ENCODE assay signal across 6 cellular contexts in the genomic region with DNA sequence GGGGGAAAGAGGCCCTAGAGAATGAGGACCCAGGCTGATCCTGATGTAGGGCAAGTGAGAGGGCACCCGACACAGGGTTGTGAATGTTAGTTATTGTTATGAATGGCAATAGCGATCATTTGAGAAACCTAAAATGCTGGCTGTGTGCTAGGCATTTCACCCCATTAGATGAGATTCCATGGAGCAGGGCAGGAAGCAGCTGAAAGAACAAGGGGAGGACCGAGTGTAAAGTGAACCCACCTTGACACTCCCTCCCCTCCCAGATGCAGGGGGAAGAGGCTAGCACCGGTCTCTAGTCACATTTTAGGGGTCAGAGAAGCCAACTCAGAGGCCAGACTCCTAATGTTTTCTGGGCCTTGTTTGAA. TPM values are rescaled to one million over a fixed set of nuclear protein-coding genes. Genes with fewer than 3 reads are reported as not detected.
DNase-seq lines count a peak whose midpoint lies in the region; ATAC-seq and TF ChIP-seq lines count a peak whose summit lies in the region.

No MANE protein-coding gene starts in this region.

- H3K27ac ChIP-seq in esophagus muscularis mucosa (replicated peaks in 1 of 4) = peak overlapping the region; percentile 88 to 92 (median 90)
- no peak overlapping the region for H3K27ac ChIP-seq in subcutaneous abdominal adipose tissue (ENCODE audit: low read depth, low read length)

- H3K9me3 Mint-ChIP-seq in activated T-cell treated with anti-CD3 and anti-CD28 coated beads, Interleukin-2, amount 50 U/mL, for 4 hours = no peaks in the 10 kb centered on the region

- no peaks in the 10 kb centered on the region for H3K9me3 ChIP-seq in esophagus muscularis mucosa
- H3K9me3 ChIP-seq in subcutaneous abdominal adipose tissue (ENCODE audit: control insufficient read depth in 5 of 5, low read length in 5 of 5) = no peaks in the 10 kb centered on the region

- no peaks in the 10 kb centered on the region for H3K27me3 Mint-ChIP-seq in activated T-cell treated with anti-CD3 and anti-CD28 coated beads, Interleukin-2, amount 50 U/mL, for 4 hours (ENCODE audit: low read depth)

- peak overlapping the region in 1 of 5 donors; percentile 13 for H3K9ac ChIP-seq in subcutaneous abdominal adipose tissue (ENCODE audit: low read length in 5 of 5)

- peaks cover 52 to 71% (median 68%) of the 10 kb centered on the region in 4 donors for H3K4me1 ChIP-seq in esophagus muscularis mucosa
- H3K4me1 ChIP-seq in subcutaneous abdominal adipose tissue (ENCODE audit: control insufficient read depth in 5 of 5, insufficient read depth in 5 of 5, low read length in 5 of 5) = peaks cover 0 to 29% (median 24%) of the 10 kb centered on the region in 5 donors

- no peak for TF ChIP-seq EP300 in esophagus muscularis mucosa (IDR thresholded peaks at IDR 0.05)

- no peaks in the 10 kb centered on the region for H3K36me3 Mint-ChIP-seq in activated T-cell treated with anti-CD3 and anti-CD28 coated beads, Interleukin-2, amount 50 U/mL, for 4 hours (ENCODE audit: insufficient read depth)

- no peak for TF ChIP-seq CTCF in esophagus muscularis mucosa (IDR thresholded peaks at IDR 0.05)

- peak overlapping the region; percentile 81 for H3K4me3 Mint-ChIP-seq in activated T-cell treated with anti-CD3 and anti-CD28 coated beads, Interleukin-2, amount 50 U/mL, for 4 hours

- WGBS in esophagus muscularis mucosa = 51% methylated on average over 4 of the region's 4 CpGs

- no peaks in the 10 kb centered on the region for H3K36me3 ChIP-seq in esophagus muscularis mucosa
- no peaks in the 10 kb centered on the region for H3K36me3 ChIP-seq in subcutaneous abdominal adipose tissue (ENCODE audit: control insufficient read depth in 5 of 5, insufficient read depth in 5 of 5, low read length in 5 of 5)

- no peak for DNase-seq in activated T-cell treated with anti-CD3 and anti-CD28 coated beads, Interleukin-2, amount 50 U/mL, for 4 hours
- DNase-seq in activated T-cell treated with anti-CD3 and anti-CD28 coated beads for 4 hours (no peak), esophagus muscularis mucosa (ENCODE audit: extremely low spot score) (no peak)

- peak; percentile 4 to 7 for ATAC-seq in activated T-cell treated with anti-CD3 and anti-CD28 coated beads, Interleukin-2, amount 50 U/mL, for 4 hours
- no peak for ATAC-seq in HG02870 (IDR thresholded peaks at IDR 0.05; ENCODE audit: unreplicated experiment)
- no peak for ATAC-seq in HG03175 (IDR thresholded peaks at IDR 0.05; ENCODE audit: unreplicated experiment)

- peaks cover 41% of the 10 kb centered on the region for H3K4me1 Mint-ChIP-seq in activated T-cell treated with anti-CD3 and anti-CD28 coated beads, Interleukin-2, amount 50 U/mL, for 4 hours (ENCODE audit: low read depth)

- intact Hi-C loops in esophagus muscularis mucosa (cut with DNase I) = loop anchor here (10.0 kb wide), 1 partner anchor 302 kb away; no protein-coding TSS in a partner anchor

- TF ChIP-seq POLR2A in esophagus muscularis mucosa (IDR thresholded peaks at IDR 0.05; ENCODE audit: low read depth) = no peak

- peaks cover 0 to 6% (median 0%) of the 10 kb centered on the region in 4 donors for H3K27me3 ChIP-seq in esophagus muscularis mucosa
- H3K27me3 ChIP-seq in subcutaneous abdominal adipose tissue (ENCODE audit: control insufficient read depth in 5 of 5, insufficient read depth in 4 of 5, low read length in 5 of 5) = peaks cover 0 to 5% (median 0%) of the 10 kb centered on the region in 5 donors

- H3K4me3 ChIP-seq in esophagus muscularis mucosa = peak overlapping the region; percentile 73 to 85 (median 78)
- peak overlapping the region in 4 of 5 donors; percentile 66 to 78 (median 70) for H3K4me3 ChIP-seq in subcutaneous abdominal adipose tissue (ENCODE audit: low read depth in 1 of 5, low read length in 5 of 5)

RNA-seq across cellular contexts. Expression of gene CORO6, which starts 0.6 kb away (rescaled TPM):
- total RNA-seq in activated T-cell treated with anti-CD3 and anti-CD28 coated beads, Interleukin-2, amount 50 U/mL, for 4 hours = 10 to 100 TPM in 2 of 3 donors, 1 to 10 TPM in 1; 9.8 to 12.3 (median 11.8) TPM
- total RNA-seq in esophagus muscularis mucosa = 10 to 100 TPM; 43.7 to 67.7 (median 46.9) TPM

RNA-seq across cellular contexts. Expression of gene ANKRD13B, which starts 30.3 kb away (rescaled TPM):
- total RNA-seq in activated T-cell treated with anti-CD3 and anti-CD28 coated beads, Interleukin-2, amount 50 U/mL, for 4 hours = 10 to 100 TPM; 33.3 to 40.7 (median 40.4) TPM
- 10 to 100 TPM in 3 of 4 donors, 1 to 10 TPM in 1; 8.0 to 16.1 (median 13.4) TPM for total RNA-seq in esophagus muscularis mucosa

RNA-seq across cellular contexts. Expression of gene GIT1, which starts 33.8 kb away (rescaled TPM):
- total RNA-seq in activated T-cell treated with anti-CD3 and anti-CD28 coated beads, Interleukin-2, amount 50 U/mL, for 4 hours = 10 to 100 TPM; 79.3 to 91.3 (median 90.8) TPM
- 10 to 100 TPM; 28.7 to 50.4 (median 39.9) TPM for total RNA-seq in esophagus muscularis mucosa

RNA-seq across cellular contexts. Expression of gene TP53I13, which starts 54.8 kb away (rescaled TPM):
- 10 to 100 TPM; 40.9 to 53.9 (median 42.1) TPM for total RNA-seq in activated T-cell treated with anti-CD3 and anti-CD28 coated beads, Interleukin-2, amount 50 U/mL, for 4 hours
- total RNA-seq in esophagus muscularis mucosa = 10 to 100 TPM; 40.9 to 72.6 (median 55.7) TPM

RNA-seq across cellular contexts. Expression of gene ABHD15, which starts 56.4 kb away (rescaled TPM):
- 10 to 100 TPM in 1 of 3 donors, 1 to 10 TPM in 2; 7.6 to 10.6 (median 9.9) TPM for total RNA-seq in activated T-cell treated with anti-CD3 and anti-CD28 coated beads, Interleukin-2, amount 50 U/mL, for 4 hours
- 10 to 100 TPM in 3 of 4 donors, 1 to 10 TPM in 1; 6.8 to 18.3 (median 11.9) TPM for total RNA-seq in esophagus muscularis mucosa

Comparison
In these comparisons a context has a peak if more than half of its experiments do, and no peak if none do; other contexts are left out.
1. ATAC-seq: peak in activated T-cell treated with anti-CD3 and anti-CD28 coated beads, Interleukin-2, amount 50 U/mL, for 4 hours (2 of 2); none in HG02870 (single experiment) and HG03175 (single experiment).